1 cellular context compared by ENCODE assay signal in the genomic region with DNA sequence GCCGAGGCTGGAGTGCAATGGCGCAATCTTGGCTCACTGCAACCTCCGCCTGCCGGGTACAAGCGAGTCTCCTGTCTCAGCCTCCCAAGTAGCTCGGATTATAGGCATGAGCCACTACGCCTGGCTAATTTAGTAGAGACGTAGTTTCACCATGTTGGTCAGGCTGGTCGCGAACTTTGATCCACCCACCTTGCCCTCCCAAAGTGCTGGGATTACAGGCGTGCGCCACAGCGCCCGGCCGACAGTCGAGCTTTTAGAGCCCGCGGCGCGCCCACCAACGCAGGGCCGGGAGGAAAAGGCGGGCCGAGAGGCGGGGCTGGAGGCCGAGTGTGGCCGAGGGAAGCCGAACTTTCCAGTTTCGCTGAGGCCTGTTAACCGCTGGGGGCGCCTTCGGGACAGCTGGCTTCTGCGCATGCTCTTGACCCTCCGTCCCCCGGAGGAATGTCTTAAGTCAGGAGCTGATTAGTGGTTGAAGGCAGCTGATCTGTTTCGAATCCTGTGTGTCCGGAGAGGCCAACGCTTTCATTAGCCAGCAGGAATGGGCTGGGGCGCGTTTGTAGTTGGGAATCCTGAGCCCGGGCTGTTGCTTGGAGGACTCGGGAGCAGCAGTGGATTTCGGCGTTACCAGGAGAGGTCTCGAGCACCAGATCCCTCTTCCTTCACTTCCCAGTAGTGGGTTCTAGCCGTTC.
TF ChIP-seq lines count a peak whose summit lies in the region.

No MANE protein-coding gene starts in this region.

TF ChIP-seq in K562, 482 proteins besides CTCF, POLR2A, EP300 and RAD21 (continued from another document):
- TF ChIP-seq DACH1 (IDR thresholded peaks at IDR 0.05; ENCODE audit: partially characterized antibody): peak; percentile 88
- TF ChIP-seq MEF2A (IDR thresholded peaks at IDR 0.05; ENCODE audit: control insufficient read depth, low read depth, low read length): no peak
- no peak for TF ChIP-seq TRIM28 (IDR thresholded peaks at IDR 0.05)
- TF ChIP-seq TSC22D4 (tag; IDR thresholded peaks at IDR 0.05): no peak
- TF ChIP-seq ZNF644 (tag; IDR thresholded peaks at IDR 0.05; ENCODE audit: low read depth): no peak
- TF ChIP-seq TEAD4 (IDR thresholded peaks at IDR 0.05; ENCODE audit: low read length): peak; percentile 80
- no peak for TF ChIP-seq TEAD4 (CRISPR knock-in tag; IDR thresholded peaks at IDR 0.05; ENCODE audit: borderline replicate concordance)
- TF ChIP-seq, protein P1, sequence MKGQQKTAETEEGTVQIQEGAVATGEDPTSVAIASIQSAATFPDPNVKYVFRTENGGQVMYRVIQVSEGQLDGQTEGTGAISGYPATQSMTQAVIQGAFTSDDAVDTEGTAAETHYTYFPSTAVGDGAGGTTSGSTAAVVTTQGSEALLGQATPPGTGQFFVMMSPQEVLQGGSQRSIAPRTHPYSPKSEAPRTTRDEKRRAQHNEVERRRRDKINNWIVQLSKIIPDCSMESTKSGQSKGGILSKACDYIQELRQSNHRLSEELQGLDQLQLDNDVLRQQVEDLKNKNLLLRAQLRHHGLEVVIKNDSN (CRISPR knock-in tag; IDR thresholded peaks at IDR 0.05): peak; percentile 68
- TF ChIP-seq, protein P2, sequence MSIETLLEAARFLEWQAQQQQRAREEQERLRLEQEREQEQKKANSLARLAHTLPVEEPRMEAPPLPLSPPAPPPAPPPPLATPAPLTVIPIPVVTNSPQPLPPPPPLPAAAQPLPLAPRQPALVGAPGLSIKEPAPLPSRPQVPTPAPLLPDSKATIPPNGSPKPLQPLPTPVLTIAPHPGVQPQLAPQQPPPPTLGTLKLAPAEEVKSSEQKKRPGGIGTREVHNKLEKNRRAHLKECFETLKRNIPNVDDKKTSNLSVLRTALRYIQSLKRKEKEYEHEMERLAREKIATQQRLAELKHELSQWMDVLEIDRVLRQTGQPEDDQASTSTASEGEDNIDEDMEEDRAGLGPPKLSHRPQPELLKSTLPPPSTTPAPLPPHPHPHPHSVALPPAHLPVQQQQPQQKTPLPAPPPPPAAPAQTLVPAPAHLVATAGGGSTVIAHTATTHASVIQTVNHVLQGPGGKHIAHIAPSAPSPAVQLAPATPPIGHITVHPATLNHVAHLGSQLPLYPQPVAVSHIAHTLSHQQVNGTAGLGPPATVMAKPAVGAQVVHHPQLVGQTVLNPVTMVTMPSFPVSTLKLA (conservative IDR thresholded peaks at IDR 0.05): 0 out of 4 replicates have a peak, but pooled peaks of 1 of the 2 experiments have one; percentile 45
- TF ChIP-seq ZNF24 (IDR thresholded peaks at IDR 0.05): no peak
- 0 out of 4 replicates have a peak, but pooled peaks of 1 of the 2 experiments have one; percentile 48 for TF ChIP-seq TBL1XR1 (IDR thresholded peaks at IDR 0.05; ENCODE audit: low read length in 2 of 2)
- no peak for TF ChIP-seq HMG20A (CRISPR knock-in tag; conservative IDR thresholded peaks at IDR 0.05)
- no peak for TF ChIP-seq CAMTA2 (CRISPR knock-in tag; conservative IDR thresholded peaks at IDR 0.05)
- TF ChIP-seq DDX20 (tag; IDR thresholded peaks at IDR 0.05; ENCODE audit: low read depth): no peak
- no peak for TF ChIP-seq ESRRB (CRISPR knock-in tag; IDR thresholded peaks at IDR 0.05; ENCODE audit: borderline replicate concordance)
- no peak for TF ChIP-seq CREBBP (IDR thresholded peaks at IDR 0.05; ENCODE audit: low read depth, low read length)
- TF ChIP-seq, protein P3, sequence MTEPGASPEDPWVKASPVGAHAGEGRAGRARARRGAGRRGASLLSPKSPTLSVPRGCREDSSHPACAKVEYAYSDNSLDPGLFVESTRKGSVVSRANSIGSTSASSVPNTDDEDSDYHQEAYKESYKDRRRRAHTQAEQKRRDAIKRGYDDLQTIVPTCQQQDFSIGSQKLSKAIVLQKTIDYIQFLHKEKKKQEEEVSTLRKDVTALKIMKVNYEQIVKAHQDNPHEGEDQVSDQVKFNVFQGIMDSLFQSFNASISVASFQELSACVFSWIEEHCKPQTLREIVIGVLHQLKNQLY (CRISPR knock-in tag; conservative IDR thresholded peaks at IDR 0.05): no peak
- TF ChIP-seq EWSR1 (IDR thresholded peaks at IDR 0.05; ENCODE audit: borderline replicate concordance, low read depth, partially characterized antibody): no peak
- no peak for TF ChIP-seq ZNF699 (CRISPR knock-in tag; IDR thresholded peaks at IDR 0.05; ENCODE audit: insufficient replicate concordance)
- peak; percentile 38 for TF ChIP-seq BRD9 (IDR thresholded peaks at IDR 0.05; ENCODE audit: low read depth, partially characterized antibody)
- TF ChIP-seq MTF1 (CRISPR knock-in tag; IDR thresholded peaks at IDR 0.05; ENCODE audit: borderline replicate concordance): no peak
- no peak for TF ChIP-seq KAT2B (IDR thresholded peaks at IDR 0.05; ENCODE audit: low read depth, low read length)
- TF ChIP-seq POLR2H (tag; IDR thresholded peaks at IDR 0.05; ENCODE audit: low read depth): peak; percentile 87
